9 cellular contexts compared by ENCODE assay signal in genomic region chr9:121286973-121287721, GRCh38. TPM values are rescaled to one million over a fixed set of nuclear protein-coding genes. Genes with fewer than 3 reads are reported as not detected.
DNase-seq lines count a peak whose midpoint lies in the region; ATAC-seq, FAIRE-seq and TF ChIP-seq lines count a peak whose summit lies in the region.
"Had no signal": no experiment of that assay in that cellular context is flagged by ENCODE, and none has a peak within 500 bp of the region (broad histone marks: within the 10 kb centered on the region; RNA-seq: fewer than 3 reads in every experiment).

No MANE protein-coding gene starts in this region.

- H3K36me3 ChIP-seq in NT2/D1 (ENCODE audit: insufficient read depth, insufficient read length, low read length), result peaks cover 12% of the 10 kb centered on the region

- H3K4me3 Mint-ChIP-seq in activated naive CD4-positive, alpha-beta T cell treated with anti-CD3 and anti-CD28 coated beads for 36 hours, result no peak overlapping the region
- H3K4me3 Mint-ChIP-seq in chondrocyte (ENCODE audit: unreplicated experiment), result peak overlapping the region; percentile 25

- H3K4me3 ChIP-seq in NT2/D1 (ENCODE audit: insufficient read length, low read depth), result peak overlapping the region; percentile 8

- peaks cover 14% of the 10 kb centered on the region for H3K27me3 ChIP-seq in NT2/D1 (ENCODE audit: insufficient read depth, insufficient read length)

- no peak for ATAC-seq in GM19035 (IDR thresholded peaks at IDR 0.05; ENCODE audit: unreplicated experiment)

- no peaks in the 10 kb centered on the region for H3K27me3 Mint-ChIP-seq in activated naive CD4-positive, alpha-beta T cell treated with anti-CD3 and anti-CD28 coated beads for 36 hours (ENCODE audit: low read depth)
- no peaks in the 10 kb centered on the region for H3K27me3 Mint-ChIP-seq in chondrocyte (ENCODE audit: low read depth)

- TF ChIP-seq CTCF in chondrocyte (IDR thresholded peaks at IDR 0.05), result peak; percentile 62

- H3K36me3 Mint-ChIP-seq in activated naive CD4-positive, alpha-beta T cell treated with anti-CD3 and anti-CD28 coated beads for 36 hours (ENCODE audit: low read depth), result no peaks in the 10 kb centered on the region
- peaks cover 9% of the 10 kb centered on the region for H3K36me3 Mint-ChIP-seq in chondrocyte (ENCODE audit: low read depth)

- H3K4me1 Mint-ChIP-seq in activated naive CD4-positive, alpha-beta T cell treated with anti-CD3 and anti-CD28 coated beads for 36 hours (ENCODE audit: low read depth), result peaks cover 12% of the 10 kb centered on the region
- peaks cover 78% of the 10 kb centered on the region for H3K4me1 Mint-ChIP-seq in chondrocyte (ENCODE audit: low read depth)

- H3K27ac Mint-ChIP-seq in activated naive CD4-positive, alpha-beta T cell treated with anti-CD3 and anti-CD28 coated beads for 36 hours, result no peak overlapping the region
- H3K27ac Mint-ChIP-seq in chondrocyte (ENCODE audit: unreplicated experiment), result peak overlapping the region; percentile 96

- H3K4me1 ChIP-seq in NT2/D1 (ENCODE audit: insufficient read depth, insufficient read length), result peaks cover 45% of the 10 kb centered on the region

- FAIRE-seq in GM19239 (lab: Jason Lieb, UNC), result no peak
- FAIRE-seq: GM18507 had no signal

- intact Hi-C loops in activated naive CD4-positive, alpha-beta T cell treated with anti-CD3 and anti-CD28 coated beads for 36 hours (cut with micrococcal nuclease), result no loop called here

- H3K9me3 ChIP-seq in NT2/D1 (ENCODE audit: insufficient read depth, low read length), result no peaks in the 10 kb centered on the region

- CTCF ChIA-PET in activated naive CD4-positive, alpha-beta T cell treated with anti-CD3 and anti-CD28 coated beads for 36 hours (lab: Charles Lee), result interaction anchor here (0.6 to 4.3 kb wide), 3 partner anchors 9 to 251 kb away, joined by 3 to 23 read pairs (median 12); no protein-coding TSS in a partner anchor

- H3K9me3 Mint-ChIP-seq in activated naive CD4-positive, alpha-beta T cell treated with anti-CD3 and anti-CD28 coated beads for 36 hours, result no peaks in the 10 kb centered on the region
- no peaks in the 10 kb centered on the region for H3K9me3 Mint-ChIP-seq in chondrocyte (ENCODE audit: low read depth)

- H3K9ac ChIP-seq in NT2/D1 (ENCODE audit: insufficient read length, low read depth), result peak overlapping the region; percentile 51

- peak; percentile 23 for DNase-seq in activated naive CD4-positive, alpha-beta T cell treated with anti-CD3 and anti-CD28 coated beads for 36 hours
- DNase-seq in activated naive CD4-positive, alpha-beta T cell (lab: John Stamatoyannopoulos, UW), result no peak
- peak; percentile 92 for DNase-seq in NT2/D1 (ENCODE audit: low read depth, low spot score)
- DNase-seq in chondrocyte (ENCODE audit: low spot score), result peak; percentile 72
- DNase-seq in kidney tubule cell (ENCODE audit: low spot score), result peak; percentile 96
- DNase-seq in stimulated activated CD4-positive, alpha-beta T cell treated with anti-CD3 and anti-CD28 coated beads, Interleukin-1b, Interleukin-23, amount 100 ng/mL, for 48 hours, result peak; percentile 14
- DNase-seq in GM19239 (ENCODE audit: insufficient read length, low spot score), result no peak

RNA-seq across cellular contexts. Expression of gene GSN, which starts 19.2 kb away (rescaled TPM):
- total RNA-seq in activated naive CD4-positive, alpha-beta T cell treated with anti-CD3 and anti-CD28 coated beads for 36 hours, result 1 to 10 TPM; 1.1 to 1.2 TPM
- total RNA-seq in chondrocyte, result 260 to 291 TPM (median 290 TPM) in 3 replicates

Comparison
In these comparisons a context has a peak if more than half of its experiments do, and no peak if none do; other contexts are left out.
1. DNase-seq: peak in activated naive CD4-positive, alpha-beta T cell treated with anti-CD3 and anti-CD28 coated beads for 36 hours (single experiment), NT2/D1 (single experiment), chondrocyte (single experiment), kidney tubule cell (single experiment) and stimulated activated CD4-positive, alpha-beta T cell treated with anti-CD3 and anti-CD28 coated beads, Interleukin-1b, Interleukin-23, amount 100 ng/mL, for 48 hours (single experiment); none in activated naive CD4-positive, alpha-beta T cell (0 of 4) and GM19239 (single experiment).
2. RNA of gene GSN, which starts 19.2 kb away (total RNA-seq): 260 to 291 TPM in chondrocyte; 1.1 to 1.2 TPM in activated naive CD4-positive, alpha-beta T cell treated with anti-CD3 and anti-CD28 coated beads for 36 hours; every median in the first group is over 100 times any median in the second.